In genomic region chr1:107590895-107591622, GRCh38 we compare ENCODE assay signal across 17 cellular contexts.
DNase-seq lines count a peak whose midpoint lies in the region; ATAC-seq, FAIRE-seq and TF ChIP-seq lines count a peak whose summit lies in the region.
"Had no signal": no experiment of that assay in that cellular context is flagged by ENCODE, and none has a peak within 500 bp of the region (broad histone marks: within the 10 kb centered on the region; RNA-seq: fewer than 3 reads in every experiment).

No MANE protein-coding gene starts in this region.

- no peak for TF ChIP-seq RAD21 in HepG2 (CRISPR knock-in tag; IDR thresholded peaks at IDR 0.05)

- H4K20me1 ChIP-seq in HepG2 (ENCODE audit: insufficient read depth, low read length) (no peaks in the 10 kb centered on the region), GM23248 (ENCODE audit: insufficient read depth) (no peaks in the 10 kb centered on the region)

- H3K4me2 ChIP-seq in HepG2 (ENCODE audit: low read depth, low read length) = no peak overlapping the region
- H3K4me2 ChIP-seq in GM23248 (ENCODE audit: unreplicated experiment) = no peak overlapping the region
- H3K4me2 ChIP-seq: SK-N-SH had no signal

- H3K27ac ChIP-seq in HepG2 (ENCODE audit: extremely low read length, insufficient read depth, low read length) = no peak overlapping the region
- no peak overlapping the region for H3K27ac ChIP-seq in breast epithelium
- H3K27ac ChIP-seq in GM23248 = no peak overlapping the region
- no peak overlapping the region for H3K27ac ChIP-seq in transverse colon
- H3K27ac ChIP-seq: gastrocnemius medialis, sigmoid colon had no signal

- H3K79me2 ChIP-seq in HepG2 (ENCODE audit: insufficient read depth, low read length) = no peaks in the 10 kb centered on the region
- H3K79me2 ChIP-seq in GM23248 (ENCODE audit: insufficient read depth) = no peaks in the 10 kb centered on the region

- H2AFZ ChIP-seq in HepG2 (ENCODE audit: low read length) = no peak overlapping the region
- H2AFZ ChIP-seq in GM23248 = no peak overlapping the region

- no peaks in the 10 kb centered on the region for H3K27me3 ChIP-seq in HepG2 (ENCODE audit: control insufficient read depth in 1 of 2, insufficient read depth in 2 of 2, low read length in 2 of 2)
- H3K27me3 ChIP-seq in breast epithelium = no peaks in the 10 kb centered on the region
- no peaks in the 10 kb centered on the region for H3K27me3 ChIP-seq in GM23248 (replicated peaks; ENCODE audit: insufficient read depth)
- H3K27me3 ChIP-seq in transverse colon = no peaks in the 10 kb centered on the region
- H3K27me3 ChIP-seq: gastrocnemius medialis, sigmoid colon had no signal

- H3K4me1 ChIP-seq in HepG2 (ENCODE audit: insufficient read depth, low read length) = peaks cover 26% of the 10 kb centered on the region
- H3K4me1 ChIP-seq in breast epithelium = no peaks in the 10 kb centered on the region
- H3K4me1 ChIP-seq in GM23248 (ENCODE audit: insufficient read depth) = peaks cover 21% of the 10 kb centered on the region
- peaks cover 0 to 41% (median 18%) of the 10 kb centered on the region in 4 donors for H3K4me1 ChIP-seq in transverse colon
- H3K4me1 ChIP-seq: gastrocnemius medialis had no signal

- no peaks in the 10 kb centered on the region for H3K9me2 ChIP-seq in GM23248 (ENCODE audit: insufficient read depth)
- H3K9me2 ChIP-seq: SK-N-SH had no signal

- no peaks in the 10 kb centered on the region for H3F3A ChIP-seq in GM23248 (ENCODE audit: insufficient read depth)

- in situ Hi-C loops in HepG2 (cut with HindIII; ENCODE audit: extremely low pct_ligation_motif_present, low pct_unique_long_range_greater_than_20kb) (no loop called here), GM23248 (cut with MboI) (no loop called here), transverse colon (cut with MboI; ENCODE audit: low pct_ligation_motif_present in 1 of 4, low pct_unique_long_range_greater_than_20kb in 1 of 4, low sequenced_read_pairs in 3 of 4) (no loop called here)

- intact Hi-C loops in HepG2 (cut with micrococcal nuclease; ENCODE audit: unreplicated experiment) (no loop called here), breast epithelium (cut with DNase I; ENCODE audit: low total_unique reads) (no loop called here), transverse colon (cut with DNase I; ENCODE audit: low total_unique reads) (no loop called here)

- TF ChIP-seq EP300 in HepG2 (IDR thresholded peaks at IDR 0.05; ENCODE audit: low read depth in 2 of 2, low read length in 2 of 2) = no peak
- TF ChIP-seq EP300 in HepG2 (CRISPR knock-in tag; IDR thresholded peaks at IDR 0.05; ENCODE audit: borderline replicate concordance) = no peak
- no peak for TF ChIP-seq EP300 in transverse colon (IDR thresholded peaks at IDR 0.05; ENCODE audit: low read depth)

- FAIRE-seq in HepG2 (lab: Jason Lieb, UNC) = no peak
- FAIRE-seq: HTR-8/SVneo had no signal

- H3K9me3 ChIP-seq in HepG2 (ENCODE audit: low read length) (no peaks in the 10 kb centered on the region), breast epithelium (no peaks in the 10 kb centered on the region), GM23248 (ENCODE audit: low read depth) (no peaks in the 10 kb centered on the region), transverse colon (no peaks in the 10 kb centered on the region)
- H3K9me3 ChIP-seq: gastrocnemius medialis, sigmoid colon, SK-N-SH had no signal

- DNase-seq in NB4 (ENCODE audit: low read depth) (peak; percentile 1), HepG2 (ENCODE audit: low spot score) (no peak), breast epithelium (ENCODE audit: low spot score in 2 of 2) (no peak), GM23248 (no peak), transverse colon (no peak)
- DNase-seq in NK-92 treated with Interleukin-12 subunit alpha and Interleukin-12 subunit beta, amount 100 ng/mL, for 24 hours (lab: John Stamatoyannopoulos, UW) = no peak
- DNase-seq: amygdala; gastrocnemius medialis; GF-D8; NCI-H1105; nucleus accumbens; sigmoid colon; SK-N-SH; stimulated activated CD4-positive, alpha-beta T cell treated with anti-CD3 and anti-CD28 coated beads, Interleukin-4, amount 100 ng/mL, for 1 hour had no signal

- H3K36me3 ChIP-seq in HepG2 (replicated peaks in 1 of 2; ENCODE audit: control insufficient read depth in 1 of 2, insufficient read depth in 2 of 2, low read length in 2 of 2) = 0 out of 5 replicates have a peak, but pooled peaks cover 0 to 1% of the 10 kb centered on the region in 2 experiments
- no peaks in the 10 kb centered on the region for H3K36me3 ChIP-seq in breast epithelium
- no peaks in the 10 kb centered on the region for H3K36me3 ChIP-seq in GM23248 (ENCODE audit: low read depth)
- H3K36me3 ChIP-seq in transverse colon = no peaks in the 10 kb centered on the region
- H3K36me3 ChIP-seq: gastrocnemius medialis, sigmoid colon had no signal

- ATAC-seq in GM18502 (IDR thresholded peaks at IDR 0.05; ENCODE audit: poor library complexity, unreplicated experiment) = peak; percentile 71
- ATAC-seq in HG02623 (IDR thresholded peaks at IDR 0.05; ENCODE audit: unreplicated experiment) = peak; percentile 66
- no peak for ATAC-seq in HepG2
- ATAC-seq: gastrocnemius medialis had no signal

- TF ChIP-seq CTCF in NB4 (IDR thresholded peaks at IDR 0.05; ENCODE audit: low read depth, low read length) (no peak), HepG2 (CRISPR knock-in tag; IDR thresholded peaks at IDR 0.05) (no peak), breast epithelium (IDR thresholded peaks at IDR 0.05) (no peak), transverse colon (IDR thresholded peaks at IDR 0.05) (no peak)

- TF ChIP-seq POLR2A in NB4 (IDR thresholded peaks at IDR 0.05; ENCODE audit: extremely low read depth, insufficient read length) (no peak), HepG2 (IDR thresholded peaks at IDR 0.05; ENCODE audit: insufficient read depth in 1 of 2, low read depth in 2 of 2, low read length in 2 of 2) (no peak), breast epithelium (IDR thresholded peaks at IDR 0.05) (no peak), transverse colon (IDR thresholded peaks at IDR 0.05) (no peak)

- BruUV-seq in HepG2 (replicated peaks; lab: Mats Ljungman, UMichigan) = no TSS peak

- POLR2A ChIA-PET in HepG2 (lab: Yijun Ruan, JAX) = no interaction called here

- H3K9ac ChIP-seq in HepG2 (ENCODE audit: insufficient read depth, low read depth, low read length) = no peak overlapping the region
- no peak overlapping the region for H3K9ac ChIP-seq in GM23248
- H3K9ac ChIP-seq: SK-N-SH had no signal

- no peak overlapping the region for H3K4me3 ChIP-seq in NB4 (ENCODE audit: low read depth, low read length)
- no peak overlapping the region for H3K4me3 ChIP-seq in HepG2 (replicated peaks in 1 of 3; ENCODE audit: insufficient read depth in 1 of 3, low read depth in 2 of 3, low read length in 3 of 3)
- H3K4me3 ChIP-seq in breast epithelium = no peak overlapping the region
- no peak overlapping the region for H3K4me3 ChIP-seq in GM23248
- H3K4me3 ChIP-seq in transverse colon = no peak overlapping the region
- H3K4me3 ChIP-seq: gastrocnemius medialis, sigmoid colon had no signal

- CTCF ChIA-PET in HepG2 (lab: Yijun Ruan, JAX; ENCODE audit: low intra/inter-chr PET ratio, low total read pairs) = no interaction called here

- 93% methylated on average over 4 of the region's 4 CpGs for WGBS in HepG2 (ENCODE audit: low lambda C conversion rate)
- 86 to 90% methylated on average over 4 of the region's 4 CpGs for WGBS in GM23248 (ENCODE audit: low coverage in 1 of 2, low lambda C conversion rate in 2 of 2, missing lambda C conversion rate in 2 of 2), 2 experiments
- 73 to 85% methylated on average over 4 of the region's 4 CpGs for WGBS in transverse colon (ENCODE audit: low coverage in 1 of 2), 2 donors

TF ChIP-seq in HepG2, 621 proteins besides CTCF, POLR2A, EP300 and RAD21:
- TF ChIP-seq, protein P1, sequence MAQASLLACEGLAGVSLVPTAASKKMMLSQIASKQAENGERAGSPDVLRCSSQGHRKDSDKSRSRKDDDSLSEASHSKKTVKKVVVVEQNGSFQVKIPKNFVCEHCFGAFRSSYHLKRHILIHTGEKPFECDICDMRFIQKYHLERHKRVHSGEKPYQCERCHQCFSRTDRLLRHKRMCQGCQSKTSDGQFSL (CRISPR knock-in tag; IDR thresholded peaks at IDR 0.05) = no peak
- TF ChIP-seq TEAD3 (CRISPR knock-in tag; optimal IDR thresholded peaks at IDR 0.05; ENCODE audit: borderline replicate concordance) = no peak
- TF ChIP-seq ZNF24 (IDR thresholded peaks at IDR 0.05) = peak; percentile 65; the same call in 1 of the 2 replicates
- no peak for TF ChIP-seq ZNF616 (CRISPR knock-in tag; IDR thresholded peaks at IDR 0.05; ENCODE audit: low read depth)
- no peak for TF ChIP-seq ZNF720 (CRISPR knock-in tag; IDR thresholded peaks at IDR 0.05)
- no peak for TF ChIP-seq BRCA1 (CRISPR knock-in tag; IDR thresholded peaks at IDR 0.05)
- TF ChIP-seq ZNF446 (CRISPR knock-in tag; IDR thresholded peaks at IDR 0.05) = no peak
